In the genomic region with DNA sequence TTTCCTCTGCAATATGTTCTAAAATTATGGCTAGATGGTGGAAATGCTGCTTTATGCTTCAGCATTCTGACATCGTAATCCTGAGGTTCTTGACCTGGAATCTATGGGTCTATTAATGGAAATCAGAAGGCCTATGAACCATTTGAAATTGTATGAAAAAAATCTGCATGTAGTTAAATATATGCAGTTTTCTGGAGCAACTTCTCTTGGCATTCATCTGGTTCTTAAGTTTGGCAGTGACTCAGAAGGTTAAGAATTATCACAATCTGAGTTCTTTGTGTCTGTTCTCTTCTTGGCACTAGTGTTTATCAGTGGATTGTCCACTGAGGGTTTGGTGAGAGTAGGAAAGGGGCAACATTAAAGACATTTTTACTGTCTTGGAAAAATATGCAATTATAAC, we compare ENCODE assay signal across 1 cellular context.
TF ChIP-seq lines count a peak whose summit lies in the region.

No MANE protein-coding gene starts in this region.

TF ChIP-seq in SK-N-SH, 30 proteins besides CTCF, POLR2A, EP300 and RAD21 (continued from another document):
- TF ChIP-seq FOSL2 (IDR thresholded peaks at IDR 0.05; ENCODE audit: borderline replicate concordance, low read depth), result peak; percentile 51; the same call in 1 of the 2 replicates
- no peak for TF ChIP-seq NRF1 (IDR thresholded peaks at IDR 0.05; ENCODE audit: low read depth, low read length)
- TF ChIP-seq SMC3 (IDR thresholded peaks at IDR 0.05; ENCODE audit: low read depth, low read length), result no peak
- TF ChIP-seq YY1 (IDR thresholded peaks at IDR 0.05; ENCODE audit: low read depth), result no peak
- peak; percentile 52; the same call in 1 of the 2 replicates for TF ChIP-seq MEF2A (IDR thresholded peaks at IDR 0.05; ENCODE audit: borderline replicate concordance, low read depth)
TF ChIP-seq in SK-N-SH: peak in this region for 5.
